ENCODE assay signal across 10 cellular contexts in genomic region chr5:15008476-15008875, GRCh38.
DNase-seq lines count a peak whose midpoint lies in the region; ATAC-seq and TF ChIP-seq lines count a peak whose summit lies in the region.
"Had no signal": no experiment of that assay in that cellular context is flagged by ENCODE, and none has a peak within 500 bp of the region (broad histone marks: within the 10 kb centered on the region; RNA-seq: fewer than 3 reads in every experiment).

No MANE protein-coding gene starts in this region.

- H3K27ac ChIP-seq in tibial artery, result peak overlapping the region; percentile 82 to 84
- H3K27ac ChIP-seq: parathyroid adenoma had no signal

- H3K4me3 Mint-ChIP-seq in T-helper 2 cell treated with Interferon-gamma antibody and Interleukin-4, amounts not matched to agents 5 μg/mL and 100 μg/mL, for 36 hours, result no peak overlapping the region
- H3K4me3 Mint-ChIP-seq: B cell had no signal

- no peaks in the 10 kb centered on the region for H3K9me3 ChIP-seq in tibial artery

- H3K4me1 ChIP-seq in tibial artery, result peaks cover 0 to 46% (median 25%) of the 10 kb centered on the region in 4 donors
- H3K4me1 ChIP-seq: parathyroid adenoma had no signal

- no peak overlapping the region for H3K4me3 ChIP-seq in tibial artery

- no peaks in the 10 kb centered on the region for H3K36me3 ChIP-seq in tibial artery

- peaks cover 4% of the 10 kb centered on the region for H3K4me1 Mint-ChIP-seq in T-helper 2 cell treated with Interferon-gamma antibody and Interleukin-4, amounts not matched to agents 5 μg/mL and 100 μg/mL, for 36 hours (ENCODE audit: low read depth)
- H3K4me1 Mint-ChIP-seq: B cell had no signal

- H3K27ac Mint-ChIP-seq in T-helper 2 cell treated with Interferon-gamma antibody and Interleukin-4, amounts not matched to agents 5 μg/mL and 100 μg/mL, for 36 hours, result no peak overlapping the region
- H3K27ac Mint-ChIP-seq: B cell had no signal

- DNase-seq in NCI-H1417 (lab: John Stamatoyannopoulos, UW) (peak; percentile 10 to 47 (median 42)), NCI-H1417 treated with DMSO at 0.1 percent for 48 hours (lab: John Stamatoyannopoulos, UW) (no peak), amniotic stem cell (lab: John Stamatoyannopoulos, UW) (peak; percentile 92), islet precursor cell (peak; percentile 98), tibial artery (peak; percentile 98)
- DNase-seq in T-helper 2 cell treated with Interferon-gamma antibody and Interleukin-4, amounts not matched to agents 5 μg/mL and 100 μg/mL, for 36 hours (ENCODE audit: low spot score), result no peak

- H3K9me3 Mint-ChIP-seq in T-helper 2 cell treated with Interferon-gamma antibody and Interleukin-4, amounts not matched to agents 5 μg/mL and 100 μg/mL, for 36 hours, result no peaks in the 10 kb centered on the region

- ATAC-seq in HG03442 (IDR thresholded peaks at IDR 0.05; ENCODE audit: unreplicated experiment), result no peak
- no peak for ATAC-seq in HG02840 (IDR thresholded peaks at IDR 0.05; ENCODE audit: low FRiP score, unreplicated experiment)

- no peaks in the 10 kb centered on the region for H3K27me3 ChIP-seq in tibial artery

- peaks cover 18% of the 10 kb centered on the region for H3K27me3 Mint-ChIP-seq in T-helper 2 cell treated with Interferon-gamma antibody and Interleukin-4, amounts not matched to agents 5 μg/mL and 100 μg/mL, for 36 hours (ENCODE audit: low read depth)

- H3K36me3 Mint-ChIP-seq in T-helper 2 cell treated with Interferon-gamma antibody and Interleukin-4, amounts not matched to agents 5 μg/mL and 100 μg/mL, for 36 hours (ENCODE audit: low read depth), result no peaks in the 10 kb centered on the region

- no peak for TF ChIP-seq CTCF in tibial artery (IDR thresholded peaks at IDR 0.05)

- intact Hi-C loops in tibial artery (cut with DNase I; ENCODE audit: low total_unique reads), result no loop called here

Comparison
In these comparisons a context has a peak if more than half of its experiments do, and no peak if none do; other contexts are left out.
1. DNase-seq: peak in NCI-H1417 (3 of 3), amniotic stem cell (single experiment), islet precursor cell (single experiment) and tibial artery (2 of 2); none in NCI-H1417 treated with DMSO at 0.1 percent for 48 hours (single experiment) and T-helper 2 cell treated with Interferon-gamma antibody and Interleukin-4, amounts not matched to agents 5 μg/mL and 100 μg/mL, for 36 hours (single experiment).